In the genomic region with DNA sequence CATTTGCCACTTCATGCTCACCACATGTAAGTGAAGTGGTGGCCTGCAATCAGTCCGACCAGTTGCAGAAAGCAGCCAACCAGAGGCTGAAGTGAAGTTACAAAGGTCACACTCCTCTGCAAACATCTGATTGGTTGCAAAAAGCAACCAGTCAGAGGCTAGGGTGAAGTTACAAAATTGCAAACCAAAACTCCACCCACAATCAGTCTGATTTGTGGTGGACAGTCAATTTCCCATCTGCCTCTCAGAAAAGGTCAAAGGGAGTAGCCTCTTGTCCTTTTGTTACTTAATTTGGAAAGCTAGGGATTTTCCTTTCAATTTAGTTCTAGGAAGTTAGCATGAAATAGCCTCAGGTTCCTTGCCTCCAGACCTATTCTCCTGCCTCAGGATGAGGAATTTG, we compare ENCODE assay signal across 25 cellular contexts.
DNase-seq lines count a peak whose midpoint lies in the region; ATAC-seq, FAIRE-seq and TF ChIP-seq lines count a peak whose summit lies in the region.
"Had no signal": no experiment of that assay in that cellular context is flagged by ENCODE, and none has a peak within 500 bp of the region (broad histone marks: within the 10 kb centered on the region; RNA-seq: fewer than 3 reads in every experiment).

No MANE protein-coding gene starts in this region.

- H3K27ac ChIP-seq in left ventricle myocardium inferior (replicated peaks): peak overlapping the region; percentile 17
- H3K27ac ChIP-seq in HepG2 (ENCODE audit: extremely low read length, insufficient read depth, low read length): no peak overlapping the region
- H3K27ac ChIP-seq in right lobe of liver: no peak overlapping the region
- H3K27ac ChIP-seq: 22Rv1; A549; BLaER1 treated with 17β-estradiol and CSF1 and Interleukin-3, amounts not matched to agents 10 nM and 100 nM; C4-2B had no signal

- BruUV-seq in HepG2 (replicated peaks; lab: Mats Ljungman, UMichigan): no TSS peak

- intact Hi-C loops in left ventricle myocardium inferior (cut with micrococcal nuclease): no loop called here
- intact Hi-C loops in left ventricle myocardium superior (cut with micrococcal nuclease): no loop called here
- intact Hi-C loops in HepG2 (cut with micrococcal nuclease; ENCODE audit: unreplicated experiment): no loop called here
- intact Hi-C loops in right lobe of liver (cut with DNase I): no loop called here

- no peak overlapping the region for H2AFZ ChIP-seq in HepG2 (ENCODE audit: low read length)

- no peak overlapping the region for H3K9ac ChIP-seq in HepG2 (ENCODE audit: insufficient read depth, low read depth, low read length)
- H3K9ac ChIP-seq: BLaER1 treated with 17β-estradiol and CSF1 and Interleukin-3, amounts not matched to agents 10 nM and 100 nM had no signal

- no peak overlapping the region for H3K4me2 ChIP-seq in HepG2 (ENCODE audit: low read depth, low read length)
- H3K4me2 ChIP-seq: A549; BLaER1 treated with 17β-estradiol and CSF1 and Interleukin-3, amounts not matched to agents 10 nM and 100 nM had no signal

- H3K36me3 ChIP-seq in left ventricle myocardium inferior: no peaks in the 10 kb centered on the region
- no peaks in the 10 kb centered on the region for H3K36me3 ChIP-seq in HepG2 (replicated peaks in 1 of 2; ENCODE audit: control insufficient read depth in 1 of 2, insufficient read depth in 2 of 2, low read length in 2 of 2)
- no peaks in the 10 kb centered on the region for H3K36me3 ChIP-seq in right lobe of liver

- H3K79me2 ChIP-seq in HepG2 (ENCODE audit: insufficient read depth, low read length): no peaks in the 10 kb centered on the region

- TF ChIP-seq CTCF in left ventricle myocardium inferior (IDR thresholded peaks at IDR 0.05; ENCODE audit: borderline replicate concordance): no peak
- no peak for TF ChIP-seq CTCF in HepG2 (CRISPR knock-in tag; IDR thresholded peaks at IDR 0.05)
- TF ChIP-seq CTCF in right lobe of liver (IDR thresholded peaks at IDR 0.05): no peak

- H3K4me3 ChIP-seq in left ventricle myocardium inferior (no peak overlapping the region), HepG2 (replicated peaks in 1 of 3; ENCODE audit: insufficient read depth in 1 of 3, low read depth in 2 of 3, low read length in 3 of 3) (no peak overlapping the region), right lobe of liver (no peak overlapping the region)
- H3K4me3 ChIP-seq: A549; BLaER1 treated with 17β-estradiol and CSF1 and Interleukin-3, amounts not matched to agents 10 nM and 100 nM; GM12878 had no signal

- TF ChIP-seq RAD21 in HepG2 (CRISPR knock-in tag; IDR thresholded peaks at IDR 0.05): no peak

- H3K4me1 ChIP-seq in left ventricle myocardium inferior (peaks cover 6% of the 10 kb centered on the region), HepG2 (ENCODE audit: insufficient read depth, low read length) (peaks cover 6% of the 10 kb centered on the region; the same call in 1 of the 2 replicates), right lobe of liver (peaks cover 0 to 12% (median 0%) of the 10 kb centered on the region in 4 donors)
- H3K4me1 ChIP-seq: A549; BLaER1 treated with 17β-estradiol and CSF1 and Interleukin-3, amounts not matched to agents 10 nM and 100 nM; Caco-2 had no signal

- POLR2A ChIA-PET in HepG2 (lab: Yijun Ruan, JAX): no interaction called here

- WGBS in HepG2 (ENCODE audit: low lambda C conversion rate): 0% methylated on average over 1 of the region's 1 CpG
- 44% methylated on average over 1 of the region's 1 CpG for WGBS in right lobe of liver (ENCODE audit: insufficient coverage, low coverage, low lambda C conversion rate, missing lambda C conversion rate)

- in situ Hi-C loops in HepG2 (cut with HindIII; ENCODE audit: extremely low pct_ligation_motif_present, low pct_unique_long_range_greater_than_20kb): no loop called here

- CTCF ChIA-PET in HepG2 (lab: Yijun Ruan, JAX; ENCODE audit: low intra/inter-chr PET ratio, low total read pairs): no interaction called here

- TF ChIP-seq EP300 in HepG2 (IDR thresholded peaks at IDR 0.05; ENCODE audit: low read depth in 2 of 2, low read length in 2 of 2) (no peak), HepG2 (CRISPR knock-in tag; IDR thresholded peaks at IDR 0.05; ENCODE audit: borderline replicate concordance) (no peak)

- no peaks in the 10 kb centered on the region for H4K20me1 ChIP-seq in HepG2 (ENCODE audit: insufficient read depth, low read length)
- H4K20me1 ChIP-seq: BLaER1 treated with 17β-estradiol and CSF1 and Interleukin-3, amounts not matched to agents 10 nM and 100 nM had no signal

- ATAC-seq in left ventricle myocardium superior (no peak), HepG2 (no peak), right lobe of liver (peak; percentile 32 to 76 (median 61))
- ATAC-seq: A549; CD8-positive, alpha-beta T cell; GM12878 had no signal

- TF ChIP-seq POLR2A in HepG2 (IDR thresholded peaks at IDR 0.05; ENCODE audit: insufficient read depth in 1 of 2, low read depth in 2 of 2, low read length in 2 of 2) (no peak), right lobe of liver (IDR thresholded peaks at IDR 0.05) (no peak)

- H3K9me3 ChIP-seq in left ventricle myocardium inferior (replicated peaks) (peaks cover 42% of the 10 kb centered on the region), HepG2 (ENCODE audit: low read length) (peaks cover 41% of the 10 kb centered on the region), right lobe of liver (no peaks in the 10 kb centered on the region)

- no peak for DNase-seq in left ventricle myocardium inferior
- DNase-seq in left ventricle myocardium superior: no peak
- DNase-seq in HepG2 (ENCODE audit: low spot score): no peak
- DNase-seq in right lobe of liver: no peak
- DNase-seq in UCSD-AML1 (lab: John Stamatoyannopoulos, UW; ENCODE audit: unreplicated experiment): no peak
- no peak for DNase-seq in DMS 273 treated with DMSO at 0.1 percent for 48 hours (lab: John Stamatoyannopoulos, UW)
- DNase-seq: AML-193; Caco-2; Calu3; CD4-positive, alpha-beta T cell; CD8-positive, alpha-beta T cell; DMS153; DMS53; DMS79; DND-41; EL; GDM1 had no signal

- no peak for FAIRE-seq in HepG2 (lab: Jason Lieb, UNC)
- FAIRE-seq: A549, D721Med, GM12878, GM12892, GM18507 had no signal

- H3K27me3 ChIP-seq in left ventricle myocardium inferior (ENCODE audit: low read depth): no peaks in the 10 kb centered on the region
- H3K27me3 ChIP-seq in HepG2 (ENCODE audit: control insufficient read depth in 1 of 2, insufficient read depth in 2 of 2, low read length in 2 of 2): 0 out of 5 replicates have a peak, but pooled peaks cover 0 to 7% of the 10 kb centered on the region in 2 experiments
- no peaks in the 10 kb centered on the region for H3K27me3 ChIP-seq in right lobe of liver
- H3K27me3 ChIP-seq: BLaER1 treated with 17β-estradiol and CSF1 and Interleukin-3, amounts not matched to agents 10 nM and 100 nM had no signal

TF ChIP-seq in HepG2, 621 proteins besides CTCF, POLR2A, EP300 and RAD21:
- no peak for TF ChIP-seq ZNF530 (CRISPR knock-in tag; IDR thresholded peaks at IDR 0.05; ENCODE audit: low read depth)
- peak; percentile 20; the same call in 1 of the 2 replicates for TF ChIP-seq HNF4A (CRISPR knock-in tag; IDR thresholded peaks at IDR 0.05)
- TF ChIP-seq NFYB (CRISPR knock-in tag; IDR thresholded peaks at IDR 0.05): peak; percentile 46; the same call in 1 of the 2 replicates
- peak; percentile 42; the same call in 1 of the 2 replicates for TF ChIP-seq NR2C2 (CRISPR knock-in tag; IDR thresholded peaks at IDR 0.05; ENCODE audit: borderline replicate concordance)
- no peak for TF ChIP-seq MTERF4 (CRISPR knock-in tag; IDR thresholded peaks at IDR 0.05)
- peak; percentile 47; the same call in 1 of the 2 replicates for TF ChIP-seq NFYC (CRISPR knock-in tag; IDR thresholded peaks at IDR 0.05)

Comparison
In these comparisons a context has a peak if more than half of its experiments do, and no peak if none do; other contexts are left out.
1. ATAC-seq: peak in right lobe of liver (4 of 4); none in left ventricle myocardium superior (single experiment) and HepG2 (single experiment).